ENCODE assay signal across 8 cellular contexts in genomic region chr10:32367793-32368453, GRCh38. TPM values are rescaled to one million over a fixed set of nuclear protein-coding genes. Genes with fewer than 3 reads are reported as not detected.
DNase-seq lines count a peak whose midpoint lies in the region; ATAC-seq and TF ChIP-seq lines count a peak whose summit lies in the region.

No MANE protein-coding gene starts in this region.

- H3K27me3 ChIP-seq in SK-N-SH (ENCODE audit: insufficient read depth), result no peaks in the 10 kb centered on the region

- H3K4me3 ChIP-seq in SK-N-SH (ENCODE audit: low read depth in 2 of 2, low read length in 1 of 2), result no peak overlapping the region; a peak in 1 of 4 replicates

- no peak overlapping the region for H3K27ac ChIP-seq in SK-N-SH (ENCODE audit: low read depth in 2 of 2, low read length in 1 of 2)

- TF ChIP-seq CTCF in SK-N-SH (IDR thresholded peaks at IDR 0.05) (peak; percentile 87), type B pancreatic cell (conservative IDR thresholded peaks at IDR 0.05) (peak; percentile 89)

- H3K9me3 Mint-ChIP-seq in type B pancreatic cell, result no peaks in the 10 kb centered on the region

- H2AFZ ChIP-seq in SK-N-SH (ENCODE audit: low read depth), result no peak overlapping the region

- ATAC-seq in HG03354 (IDR thresholded peaks at IDR 0.05; ENCODE audit: poor library complexity, severe bottlenecking, unreplicated experiment), result peak; percentile 54

- TF ChIP-seq EP300 in SK-N-SH (IDR thresholded peaks at IDR 0.05; ENCODE audit: borderline replicate concordance in 1 of 2, low read depth in 1 of 2, low read length in 1 of 2), result no peak

- H3K9me2 ChIP-seq in SK-N-SH, result no peaks in the 10 kb centered on the region

- no peak overlapping the region for H3K9ac ChIP-seq in SK-N-SH

- POLR2A ChIA-PET in SK-N-SH (lab: Yijun Ruan, JAX), result no interaction called here

- CTCF ChIA-PET in SK-N-SH (lab: Yijun Ruan, JAX), result interaction anchor here (0.5 to 2.7 kb wide), 23 partner anchors 8 to 607 kb away, joined by 3 to 15 read pairs (median 4); no protein-coding TSS in a partner anchor

- peaks cover 4% of the 10 kb centered on the region; the same call in 1 of the 2 replicates for H4K20me1 ChIP-seq in SK-N-SH (ENCODE audit: insufficient read depth)

- DNase-seq in Daoy (ENCODE audit: low read depth), result peak; percentile 48
- DNase-seq in SK-N-SH, result peak; percentile 46
- DNase-seq in activated naive CD4-positive, alpha-beta T cell treated with anti-CD3 and anti-CD28 coated beads, Interleukin-2, amount 50 U/mL, for 16 hours, result peak; percentile 78
- peak; percentile 81 for DNase-seq in globus pallidus (ENCODE audit: low spot score)
- DNase-seq in pons (ENCODE audit: low spot score), result peak; percentile 86
- no peak for DNase-seq in type B pancreatic cell (ENCODE audit: extremely low spot score, unreplicated experiment)
- DNase-seq in OCI-M2 (lab: John Stamatoyannopoulos, UW; ENCODE audit: unreplicated experiment), result no peak

- H3K27me3 Mint-ChIP-seq in type B pancreatic cell, result no peaks in the 10 kb centered on the region

- peak; percentile 82 for TF ChIP-seq RAD21 in SK-N-SH (IDR thresholded peaks at IDR 0.05; ENCODE audit: low read length)

- H3K79me2 ChIP-seq in SK-N-SH (ENCODE audit: insufficient read depth), result peaks cover 59% of the 10 kb centered on the region

- no peak overlapping the region for H3K27ac Mint-ChIP-seq in type B pancreatic cell

- peaks cover 20% of the 10 kb centered on the region for H3K4me1 Mint-ChIP-seq in type B pancreatic cell (ENCODE audit: unreplicated experiment)

- no peak overlapping the region for H3K4me2 ChIP-seq in SK-N-SH

- peaks cover 6 to 7% of the 10 kb centered on the region in 2 experiments for H3K36me3 ChIP-seq in SK-N-SH (replicated peaks in 1 of 2; ENCODE audit: control insufficient read depth in 1 of 2, insufficient read depth in 2 of 2, low read length in 1 of 2)

- no peaks in the 10 kb centered on the region for H3K9me3 ChIP-seq in SK-N-SH

- H3K4me1 ChIP-seq in SK-N-SH (ENCODE audit: control insufficient read depth in 1 of 2, insufficient read depth in 2 of 2, low read depth in 1 of 2, low read length in 1 of 2), result no peaks in the 10 kb centered on the region; a peak in 1 of 4 replicates

- peaks cover 7% of the 10 kb centered on the region for H3K36me3 Mint-ChIP-seq in type B pancreatic cell

- 52% methylated on average over 7 of the region's 7 CpGs for WGBS in SK-N-SH (ENCODE audit: low lambda C conversion rate)

- H3K4me3 Mint-ChIP-seq in type B pancreatic cell, result no peak overlapping the region

- peaks cover 21% of the 10 kb centered on the region for H3F3A ChIP-seq in SK-N-SH (replicated peaks; ENCODE audit: insufficient read depth)

TF ChIP-seq in SK-N-SH, 30 proteins besides CTCF, POLR2A, EP300 and RAD21:
- TF ChIP-seq SMC3 (IDR thresholded peaks at IDR 0.05; ENCODE audit: low read depth, low read length) (peak; percentile 61), NFIC (IDR thresholded peaks at IDR 0.05; ENCODE audit: borderline replicate concordance) (no peak)

RNA-seq across cellular contexts. Expression of gene EPC1, which starts 21.0 kb away (rescaled TPM):
- 6.7 and 13.3 TPM in 2 replicates for total RNA-seq in Daoy (2014; rRNA removed; shearing (Covaris generic))
- 21.8 and 30.2 TPM in 2 replicates for polyA plus RNA-seq in SK-N-SH (2012; rRNA removed)
- 18.6 and 19.0 TPM in 2 replicates for polyA plus RNA-seq in SK-N-SH (2012; cell fraction: cytosol; rRNA removed)
- 47.6 and 58.4 TPM in 2 replicates for polyA plus RNA-seq in SK-N-SH (2012; cell fraction: nucleus; rRNA removed)
- total RNA-seq in type B pancreatic cell (ENCODE audit: low replicate concordance), result 42.4 and 47.1 TPM in 2 replicates

Comparison
In these comparisons a context has a peak if more than half of its experiments do, and no peak if none do; other contexts are left out.
1. DNase-seq: peak in Daoy (single experiment), SK-N-SH (single experiment), activated naive CD4-positive, alpha-beta T cell treated with anti-CD3 and anti-CD28 coated beads, Interleukin-2, amount 50 U/mL, for 16 hours (single experiment), globus pallidus (single experiment) and pons (single experiment); none in type B pancreatic cell (single experiment) and OCI-M2 (single experiment).